8 cellular contexts compared by ENCODE assay signal in the genomic region with DNA sequence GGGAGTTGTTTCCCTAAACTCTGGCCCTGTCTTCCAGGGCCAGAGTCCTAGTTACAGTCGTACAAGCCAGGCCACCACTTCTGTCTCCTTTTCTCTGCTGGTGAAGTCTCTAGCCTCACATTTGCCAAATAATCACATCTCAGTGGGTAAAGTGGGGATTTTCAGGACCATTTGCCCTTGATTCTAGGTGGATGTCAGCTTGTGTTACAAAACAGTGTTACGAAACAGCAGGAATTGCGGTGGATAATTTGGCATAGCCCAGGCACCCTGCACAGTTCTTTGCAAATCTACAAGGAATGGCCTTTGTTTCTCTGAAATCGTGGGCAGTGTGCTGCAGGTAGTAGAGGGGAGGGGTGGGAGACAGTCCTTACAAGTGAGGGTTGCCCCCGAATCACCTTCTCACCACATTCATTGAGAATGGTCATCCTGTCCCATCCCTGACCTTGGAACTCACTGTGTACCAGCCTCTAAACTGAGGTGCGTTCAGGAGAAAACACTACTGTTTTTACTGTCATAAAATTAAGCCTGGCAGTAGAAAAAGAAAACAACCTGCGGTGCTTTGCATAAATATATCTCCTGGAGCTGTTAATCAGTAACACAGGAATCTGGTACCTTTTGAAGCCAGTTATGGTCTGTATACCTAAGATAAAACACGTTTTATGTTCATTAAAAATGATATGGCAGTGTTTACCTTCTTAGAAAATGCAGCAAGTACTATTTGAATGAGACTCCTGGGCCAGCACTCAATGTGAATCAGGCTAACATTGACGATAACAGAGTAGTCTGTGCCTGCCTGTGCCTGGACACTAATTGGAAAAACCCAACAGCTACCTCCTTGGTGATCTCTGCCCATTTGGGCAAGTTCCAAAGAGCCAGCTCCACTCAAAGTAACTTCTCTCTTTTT. TPM values are rescaled to one million over a fixed set of nuclear protein-coding genes. Genes with fewer than 3 reads are reported as not detected.
A peak's percentile ranks its signal among the peaks of the same experiment; 100 is the strongest.
DNase-seq lines count a peak whose midpoint lies in the region; ATAC-seq, FAIRE-seq and TF ChIP-seq lines count a peak whose summit lies in the region.

No MANE protein-coding gene starts in this region.

- DNase-seq in NCI-H526 (lab: John Stamatoyannopoulos, UW) = peak; percentile 87 to 90
- no peak for DNase-seq in left cardiac atrium
- peak; percentile 91 for DNase-seq in stomach
- no peak for DNase-seq in GM19239 (ENCODE audit: insufficient read length, low spot score)
- DNase-seq in mesendoderm = no peak
- no peak for DNase-seq in stimulated activated naive CD8-positive, alpha-beta T cell treated with anti-CD3 and anti-CD28 coated beads, Interleukin-15, Interleukin-2, amounts not matched to agents 100 U/mL and 50 U/mL, for 24 hours
- no peak for DNase-seq in CD14-positive monocyte (ENCODE audit: low spot score)

- no peak overlapping the region for H2BK120ac ChIP-seq in mesendoderm (ENCODE audit: low read depth, low read length)

- H4K5ac ChIP-seq in mesendoderm (ENCODE audit: low read length) = no peak overlapping the region

- no peak overlapping the region for H3K56ac ChIP-seq in mesendoderm (ENCODE audit: low read length)

- no peak overlapping the region for H2BK15ac ChIP-seq in mesendoderm (replicated peaks; ENCODE audit: low read depth)

- H3K23ac ChIP-seq in mesendoderm (ENCODE audit: low read length) = no peak overlapping the region

- peaks cover 73% of the 10 kb centered on the region for H3K4me1 Mint-ChIP-seq in CD14-positive monocyte

- TF ChIP-seq POLR2A in stomach (IDR thresholded peaks at IDR 0.05) = no peak

- peaks cover 0 to 3% (median 0%) of the 10 kb centered on the region in 7 donors for H3K9me3 Mint-ChIP-seq in CD14-positive monocyte

- no peak for TF ChIP-seq EP300 in stomach (IDR thresholded peaks at IDR 0.05)

- peaks cover 6 to 26% of the 10 kb centered on the region in 2 donors for H3K36me3 Mint-ChIP-seq in CD14-positive monocyte

- intact Hi-C loops in left cardiac atrium (cut with DNase I) (no loop called here), stomach (cut with DNase I; ENCODE audit: low total_unique reads) (no loop called here), CD14-positive monocyte (cut with micrococcal nuclease) (no loop called here)

- peaks cover 83 to 100% (median 96%) of the 10 kb centered on the region in 4 donors for H3K4me1 ChIP-seq in stomach
- peaks cover 9% of the 10 kb centered on the region for H3K4me1 ChIP-seq in mesendoderm (ENCODE audit: control insufficient read depth, low read depth, low read length)

- H3K27ac ChIP-seq in stomach = peak overlapping the region; percentile 81 to 96 (median 85)
- no peak overlapping the region for H3K27ac ChIP-seq in mesendoderm (ENCODE audit: low read depth, low read length)

- no peaks in the 10 kb centered on the region for H3K79me2 ChIP-seq in mesendoderm (ENCODE audit: control insufficient read depth, insufficient read depth, low read length)

- H3K9ac ChIP-seq in mesendoderm (ENCODE audit: low read length) = no peak overlapping the region

- no peak for FAIRE-seq in GM19239 (lab: Jason Lieb, UNC)

- H3K36me3 ChIP-seq in stomach = no peaks in the 10 kb centered on the region
- no peaks in the 10 kb centered on the region for H3K36me3 ChIP-seq in mesendoderm (ENCODE audit: control insufficient read depth, insufficient read depth, low read length)

- no peak overlapping the region for H3K4me3 Mint-ChIP-seq in CD14-positive monocyte

- WGBS in stomach, 5 donors = 32 to 49% (median 40%) methylated on average over 9 of the region's 9 CpGs
- WGBS in mesendoderm (ENCODE audit: extremely low coverage, insufficient coverage, low lambda C conversion rate) = no CpG with 5 or more reads among the region's 9 CpGs

- ATAC-seq in GM21381 (IDR thresholded peaks at IDR 0.05; ENCODE audit: unreplicated experiment) = peak; percentile 14
- ATAC-seq in left cardiac atrium = peak; percentile 38 to 62
- no peak for ATAC-seq in stimulated activated naive CD8-positive, alpha-beta T cell treated with anti-CD3 and anti-CD28 coated beads, Interleukin-15, Interleukin-2, amounts not matched to agents 100 U/mL and 50 U/mL, for 24 hours

- H3K9me3 ChIP-seq in stomach = no peaks in the 10 kb centered on the region

- H3K27ac Mint-ChIP-seq in CD14-positive monocyte = no peak overlapping the region

- H2BK5ac ChIP-seq in mesendoderm (ENCODE audit: low read length) = no peak overlapping the region

- H2AK5ac ChIP-seq in mesendoderm (ENCODE audit: low read length) = no peak overlapping the region

- H3K4me3 ChIP-seq in stomach (no peak overlapping the region), mesendoderm (ENCODE audit: low read length) (no peak overlapping the region)

- H3K4me2 ChIP-seq in mesendoderm (ENCODE audit: low read length) = no peak overlapping the region

- no peaks in the 10 kb centered on the region for H3K27me3 ChIP-seq in stomach
- no peaks in the 10 kb centered on the region for H3K27me3 ChIP-seq in mesendoderm (ENCODE audit: insufficient read depth, low read length, poor library complexity)

- H4K8ac ChIP-seq in mesendoderm (ENCODE audit: low read depth, low read length) = no peak overlapping the region

- no peak overlapping the region for H3K4ac ChIP-seq in mesendoderm (ENCODE audit: low read depth, low read length)

- peaks cover 9 to 21% (median 10%) of the 10 kb centered on the region in 3 donors for H3K27me3 Mint-ChIP-seq in CD14-positive monocyte (ENCODE audit: low read depth in 3 of 3)

- H3K79me1 ChIP-seq in mesendoderm (ENCODE audit: low read length) = no peaks in the 10 kb centered on the region

- TF ChIP-seq CTCF in stomach (IDR thresholded peaks at IDR 0.05) (no peak), CD14-positive monocyte (IDR thresholded peaks at IDR 0.05) (no peak)

- H3K18ac ChIP-seq in mesendoderm (ENCODE audit: low read length) = no peak overlapping the region

RNA-seq across cellular contexts. Expression of a gene that starts 44.3 kb away (rescaled TPM):
- 10 to 100 TPM; 61.7 to 74.6 TPM for total RNA-seq in left cardiac atrium
- 1,000 to 10,000 TPM in 1 of 5 donors, 100 to 1,000 TPM in 3, 10 to 100 TPM in 1; 23.2 to 1,029 (median 220) TPM for total RNA-seq in stomach
- 1,000 to 10,000 TPM in 2 of 3 donors, 100 to 1,000 TPM in 1; 378 to 3,028 (median 2,014) TPM for polyA plus RNA-seq in stomach
- polyA plus RNA-seq in mesendoderm (2013, experiment 1 of 2) = 21.9 TPM
- polyA plus RNA-seq in mesendoderm (2013, experiment 2 of 2) = 20.3 TPM
- 10 to 100 TPM; 36.7 to 40.0 TPM for polyA plus RNA-seq in CD14-positive monocyte

Comparison
In these comparisons a context has a peak if more than half of its experiments do, and no peak if none do; other contexts are left out.
1. DNase-seq: peak in NCI-H526 (2 of 2) and stomach (single experiment); none in left cardiac atrium (single experiment), GM19239 (single experiment), mesendoderm (single experiment), stimulated activated naive CD8-positive, alpha-beta T cell treated with anti-CD3 and anti-CD28 coated beads, Interleukin-15, Interleukin-2, amounts not matched to agents 100 U/mL and 50 U/mL, for 24 hours (single experiment) and CD14-positive monocyte (single experiment).